ENCODE assay signal across 13 cellular contexts in the genomic region with DNA sequence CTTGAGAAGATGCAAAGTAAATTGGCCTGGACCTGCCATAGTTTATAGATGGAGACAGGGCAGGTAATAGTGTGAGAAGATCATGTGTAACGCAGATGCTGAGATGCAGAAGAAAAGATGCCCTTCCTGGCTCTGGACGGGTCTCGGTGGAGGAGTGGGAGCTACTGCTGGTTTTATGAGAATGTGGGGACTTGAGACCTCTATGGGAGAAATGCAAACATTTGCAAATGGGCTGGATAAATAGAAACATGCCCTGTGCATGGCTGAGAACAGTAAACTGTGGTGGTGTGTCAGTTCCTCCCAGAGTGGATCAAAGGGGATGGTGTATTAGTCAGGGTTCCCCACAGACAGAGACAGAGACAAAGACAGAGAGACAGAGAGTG. TPM values are rescaled to one million over a fixed set of nuclear protein-coding genes. Genes with fewer than 3 reads are reported as not detected.
DNase-seq lines count a peak whose midpoint lies in the region; ATAC-seq and TF ChIP-seq lines count a peak whose summit lies in the region.
"Had no signal": no experiment of that assay in that cellular context is flagged by ENCODE, and none has a peak within 500 bp of the region (broad histone marks: within the 10 kb centered on the region; RNA-seq: fewer than 3 reads in every experiment).

No MANE protein-coding gene starts in this region.

- peaks cover 59% of the 10 kb centered on the region for H3K36me3 ChIP-seq in CD8-positive, alpha-beta memory T cell (ENCODE audit: insufficient read depth, low read length)
- H3K36me3 ChIP-seq in KOPT-K1 (ENCODE audit: insufficient read depth, low read length), result peaks cover 86% of the 10 kb centered on the region
- no peaks in the 10 kb centered on the region for H3K36me3 ChIP-seq in Caco-2 (ENCODE audit: control insufficient read depth, insufficient read depth, low read length)
- H3K36me3 ChIP-seq: gastrocnemius medialis, thyroid gland had no signal

- H3K27ac Mint-ChIP-seq in CD8-positive, alpha-beta memory T cell, result peak overlapping the region; percentile 83 to 95 (median 89)
- H3K27ac Mint-ChIP-seq in central memory CD8-positive, alpha-beta T cell (ENCODE audit: low read depth), result peak overlapping the region; percentile 87
- no peak overlapping the region for H3K27ac Mint-ChIP-seq in Caco-2 (ENCODE audit: unreplicated experiment)

- no peaks in the 10 kb centered on the region for H3K27me3 ChIP-seq in CD8-positive, alpha-beta memory T cell (ENCODE audit: insufficient read depth, low read length, poor library complexity, severe bottlenecking)
- H3K27me3 ChIP-seq in Caco-2 (replicated peaks; ENCODE audit: control insufficient read depth, insufficient read depth, low read length), result no peaks in the 10 kb centered on the region
- H3K27me3 ChIP-seq: thyroid gland had no signal

- peaks cover 71 to 83% (median 72%) of the 10 kb centered on the region in 3 donors for H3K4me1 Mint-ChIP-seq in CD8-positive, alpha-beta memory T cell
- peaks cover 73% of the 10 kb centered on the region for H3K4me1 Mint-ChIP-seq in central memory CD8-positive, alpha-beta T cell
- peaks cover 6% of the 10 kb centered on the region for H3K4me1 Mint-ChIP-seq in Caco-2 (ENCODE audit: low read depth, unreplicated experiment)

- H3K9me3 Mint-ChIP-seq in CD8-positive, alpha-beta memory T cell, result no peaks in the 10 kb centered on the region
- H3K9me3 Mint-ChIP-seq in central memory CD8-positive, alpha-beta T cell, result no peaks in the 10 kb centered on the region
- H3K9me3 Mint-ChIP-seq in Caco-2 (ENCODE audit: unreplicated experiment), result no peaks in the 10 kb centered on the region

- H3K36me3 Mint-ChIP-seq in CD8-positive, alpha-beta memory T cell, result peaks cover 30 to 92% (median 30%) of the 10 kb centered on the region in 3 donors
- H3K36me3 Mint-ChIP-seq in central memory CD8-positive, alpha-beta T cell (ENCODE audit: insufficient read depth), result peaks cover 55% of the 10 kb centered on the region
- H3K36me3 Mint-ChIP-seq in Caco-2 (ENCODE audit: insufficient read depth, unreplicated experiment), result no peaks in the 10 kb centered on the region

- ATAC-seq in GM18502 (IDR thresholded peaks at IDR 0.05; ENCODE audit: poor library complexity, unreplicated experiment), result peak; percentile 31
- ATAC-seq in central memory CD8-positive, alpha-beta T cell (replicated peaks; ENCODE audit: extremely low read depth, poor library complexity, severe bottlenecking), result peak; percentile 12
- ATAC-seq: gastrocnemius medialis, sciatic nerve had no signal

- CTCF ChIA-PET in CD8-positive, alpha-beta memory T cell (lab: Charles Lee), result interaction anchor here (1.0 to 2.5 kb wide), 3 partner anchors 21 to 88 kb away, joined by 5 to 12 read pairs (median 12); a partner anchor contains a TSS
- CTCF ChIA-PET in Caco-2 (lab: Charles Lee), result no interaction called here

- TF ChIP-seq CTCF in Caco-2 (IDR thresholded peaks at IDR 0.05; ENCODE audit: insufficient read depth in 1 of 2, low read depth in 1 of 2, low read length in 1 of 2, severe bottlenecking in 1 of 2, unreplicated experiment in 1 of 2), result no peak

- no TSS peak for BruUV-seq in Caco-2 (replicated peaks; lab: Mats Ljungman, UMichigan)

- peak overlapping the region; percentile 48 for H3K4me3 ChIP-seq in CD8-positive, alpha-beta memory T cell (ENCODE audit: low read length)
- H3K4me3 ChIP-seq in Caco-2 (ENCODE audit: low read depth, low read length), result no peak overlapping the region
- H3K4me3 ChIP-seq: gastrocnemius medialis, thyroid gland had no signal

- peaks cover 67% of the 10 kb centered on the region for H3K4me1 ChIP-seq in CD8-positive, alpha-beta memory T cell (ENCODE audit: insufficient read depth, low read length)
- no peaks in the 10 kb centered on the region for H3K4me1 ChIP-seq in Caco-2
- H3K4me1 ChIP-seq: gastrocnemius medialis, thyroid gland had no signal

- H3K27me3 Mint-ChIP-seq in CD8-positive, alpha-beta memory T cell, result no peaks in the 10 kb centered on the region
- H3K27me3 Mint-ChIP-seq in central memory CD8-positive, alpha-beta T cell, result no peaks in the 10 kb centered on the region
- peaks cover 9% of the 10 kb centered on the region for H3K27me3 Mint-ChIP-seq in Caco-2 (ENCODE audit: insufficient read depth, unreplicated experiment)

- POLR2A ChIA-PET in CD8-positive, alpha-beta memory T cell (lab: Charles Lee), result interaction anchor here (1.0 to 5.3 kb wide), 5 partner anchors 10 to 44 kb away, joined by 3 to 45 read pairs (median 5); a partner anchor contains a TSS
- POLR2A ChIA-PET in Caco-2 (lab: Charles Lee), result no interaction called here

- H3K27ac ChIP-seq in CD8-positive, alpha-beta memory T cell (ENCODE audit: low read depth, low read length), result no peak overlapping the region
- peak overlapping the region; percentile 99 for H3K27ac ChIP-seq in KOPT-K1 (ENCODE audit: low read depth, low read length, poor library complexity, severe bottlenecking)
- H3K27ac ChIP-seq: gastrocnemius medialis, thyroid gland had no signal

- intact Hi-C loops in Caco-2 (cut with micrococcal nuclease; ENCODE audit: unreplicated experiment), result no loop called here

- H3K9me3 ChIP-seq in CD8-positive, alpha-beta memory T cell (ENCODE audit: low read length), result no peaks in the 10 kb centered on the region
- H3K9me3 ChIP-seq in KOPT-K1 (ENCODE audit: insufficient read depth, low read length, poor library complexity, severe bottlenecking) (no peaks in the 10 kb centered on the region), Caco-2 (no peaks in the 10 kb centered on the region)
- H3K9me3 ChIP-seq: gastrocnemius medialis, thyroid gland had no signal

- H3K4me3 Mint-ChIP-seq in CD8-positive, alpha-beta memory T cell, result peak overlapping the region; percentile 43 to 80 (median 78)
- H3K4me3 Mint-ChIP-seq in central memory CD8-positive, alpha-beta T cell, result peak overlapping the region; percentile 81
- H3K4me3 Mint-ChIP-seq in Caco-2 (ENCODE audit: unreplicated experiment), result no peak overlapping the region

- DNase-seq in CD8-positive, alpha-beta memory T cell, result no peak
- DNase-seq in central memory CD8-positive, alpha-beta T cell (ENCODE audit: low spot score in 2 of 2), result no peak
- DNase-seq in Caco-2 (no peak), cerebellum (ENCODE audit: low spot score) (no peak), DMS 273 treated with DMSO at 0.1 percent for 48 hours (lab: John Stamatoyannopoulos, UW) (no peak)
- DNase-seq in stimulated activated CD8-positive, alpha-beta memory T cell treated with anti-CD3 and anti-CD28 coated beads, Interleukin-4, amount 100 ng/mL, for 48 hours, result no peak
- DNase-seq: COR-L47, gastrocnemius medialis, SW 1271, thyroid gland had no signal

RNA-seq across cellular contexts. Expression of a gene that starts 21.9 kb away (rescaled TPM):
- 10 to 100 TPM; 36.4 to 38.7 TPM for total RNA-seq in CD8-positive, alpha-beta memory T cell
- polyA plus RNA-seq in CD8-positive, alpha-beta memory T cell, result 55.1 TPM
- total RNA-seq in Caco-2 (2022) (not detected in 2 replicates), cerebellum (not detected)

RNA-seq across cellular contexts. Expression of a gene that starts 29.7 kb away (rescaled TPM):
- total RNA-seq in CD8-positive, alpha-beta memory T cell, result 10 to 100 TPM; 19.6 to 20.4 TPM
- 2.0 TPM for polyA plus RNA-seq in CD8-positive, alpha-beta memory T cell
- not detected in 2 replicates for total RNA-seq in Caco-2 (2022)
- total RNA-seq in cerebellum, result 0.09 TPM
- total RNA-seq: gastrocnemius medialis, sciatic nerve had no signal

RNA-seq across cellular contexts. Expression of a gene that starts 59.3 kb away (rescaled TPM):
- total RNA-seq in CD8-positive, alpha-beta memory T cell, result not detected
- polyA plus RNA-seq in CD8-positive, alpha-beta memory T cell, result not detected
- 9.8 and 26.3 TPM in 2 replicates for total RNA-seq in Caco-2 (2022)
- total RNA-seq in cerebellum, result not detected
- total RNA-seq: gastrocnemius medialis, sciatic nerve, thyroid gland had no signal

Comparison
In these comparisons a context has a peak if more than half of its experiments do, and no peak if none do; other contexts are left out.
1. RNA of a gene that starts 21.9 kb away (total RNA-seq): 36.4 to 38.7 TPM in CD8-positive, alpha-beta memory T cell; not detected in Caco-2 and not detected in cerebellum (single experiment); every median in the first group is over 10 times any median in the second.
2. RNA of a gene that starts 29.7 kb away (total RNA-seq): 19.6 to 20.4 TPM in CD8-positive, alpha-beta memory T cell; 0.09 TPM in cerebellum (single experiment) and not detected in Caco-2; every median in the first group is over 10 times any median in the second.
3. RNA of a gene that starts 59.3 kb away (total RNA-seq): 9.8 to 26.3 TPM in Caco-2; not detected in CD8-positive, alpha-beta memory T cell and not detected in cerebellum (single experiment); every median in the first group is over 10 times any median in the second.